26 cellular contexts compared by ENCODE assay signal in genomic region chr2:15747698-15748471, GRCh38.
DNase-seq lines count a peak whose midpoint lies in the region; ATAC-seq and TF ChIP-seq lines count a peak whose summit lies in the region.
"Had no signal": no experiment of that assay in that cellular context is flagged by ENCODE, and none has a peak within 500 bp of the region (broad histone marks: within the 10 kb centered on the region; RNA-seq: fewer than 3 reads in every experiment).

No MANE protein-coding gene starts in this region.

- H2AFZ ChIP-seq in H9 (ENCODE audit: low read length) (no peak overlapping the region), neuronal stem cell (ENCODE audit: low read length) (peak overlapping the region; percentile 66)

- H2AK5ac ChIP-seq in H9 (ENCODE audit: insufficient read length, low read length) (no peak overlapping the region), neuronal stem cell (ENCODE audit: low read depth, low read length) (peak overlapping the region; percentile 26)

- no peaks in the 10 kb centered on the region for H3K23me2 ChIP-seq in H9 (ENCODE audit: insufficient read length, low read depth, low read length, poor library complexity, severe bottlenecking)

- no peaks in the 10 kb centered on the region for H3K79me2 ChIP-seq in H9 (ENCODE audit: insufficient read depth, low read length)

- H3K23ac ChIP-seq in H9 (ENCODE audit: insufficient read length, low read depth, low read length) (no peak overlapping the region), neuronal stem cell (ENCODE audit: low read depth, low read length, poor library complexity) (no peak overlapping the region)

- H2BK120ac ChIP-seq in H9 (ENCODE audit: low read depth, low read length, poor library complexity, severe bottlenecking), result no peak overlapping the region
- peak overlapping the region; percentile 51 for H2BK120ac ChIP-seq in neuronal stem cell (ENCODE audit: low read depth, low read length)

- no peak overlapping the region for H3T11ph ChIP-seq in H9 (ENCODE audit: low read length)

- H3K9me3 ChIP-seq in H9 (ENCODE audit: control insufficient read depth, low read depth, low read length) (no peaks in the 10 kb centered on the region), iPS-20b (ENCODE audit: insufficient read depth, low read depth, low read length) (no peaks in the 10 kb centered on the region), neuronal stem cell (replicated peaks in 1 of 2; ENCODE audit: control insufficient read depth in 2 of 2, insufficient read depth in 1 of 2, low read depth in 1 of 2, low read length in 2 of 2) (no peaks in the 10 kb centered on the region)
- H3K9me3 ChIP-seq: ascending aorta, BE2C, spleen, suprapubic skin, vagina had no signal

- H3K4me3 Mint-ChIP-seq in H9, result no peak overlapping the region; a peak in 1 of 5 replicates
- H3K4me3 Mint-ChIP-seq: activated T-helper 17 cell treated with anti-CD3 and anti-CD28 coated beads, Interleukin-2, amount 50 U/mL, for 72 hours; HFFc6; stimulated activated memory B cell treated with anti-CD40 and anti-IgM and Interleukin-4, amounts not matched to agents 10 μg/mL and 1 μg/mL and 100 μg/mL, for 72 hours had no signal

- intact Hi-C loops in posterior vena cava (cut with DNase I), result no loop called here

- H3K27me3 ChIP-seq in H9 (ENCODE audit: insufficient read depth, low read length), result no peaks in the 10 kb centered on the region
- H3K27me3 ChIP-seq in iPS-20b (ENCODE audit: insufficient read depth, low read length), result no peaks in the 10 kb centered on the region
- H3K27me3 ChIP-seq in neuronal stem cell (ENCODE audit: control insufficient read depth in 3 of 3, insufficient read depth in 3 of 3, low read depth in 1 of 3, low read length in 3 of 3), result peaks cover 0 to 4% (median 0%) of the 10 kb centered on the region in 3 experiments
- H3K27me3 ChIP-seq: ascending aorta, BE2C, vagina had no signal

- H2BK12ac ChIP-seq in H9 (ENCODE audit: insufficient read length, low read depth, low read length), result no peak overlapping the region
- H2BK12ac ChIP-seq in neuronal stem cell (ENCODE audit: low read length), result no peak overlapping the region

- H3K4me2 ChIP-seq in H9 (ENCODE audit: insufficient read depth, insufficient read length, low read length) (no peak overlapping the region), neuronal stem cell (ENCODE audit: insufficient read depth, low read length, poor library complexity, severe bottlenecking) (peak overlapping the region; percentile 32)

- no CpG with 5 or more reads among the region's 15 CpGs for WGBS in H9 (ENCODE audit: extremely low coverage, insufficient read length, low lambda C conversion rate)
- WGBS in neuronal stem cell (ENCODE audit: extremely low coverage in 2 of 2, insufficient read length in 2 of 2, insufficient replicate concordance in 1 of 2), 2 donors, result no CpG with 5 or more reads among the region's 15 CpGs

- H4K5ac ChIP-seq in H9 (ENCODE audit: insufficient read length, low read depth, low read length), result no peak overlapping the region

- H3K27ac Mint-ChIP-seq in H9, result peak overlapping the region; percentile 86 to 97 (median 96)
- H3K27ac Mint-ChIP-seq: activated naive CD4-positive, alpha-beta T cell treated with anti-CD3 and anti-CD28 coated beads, Interleukin-2, amount 50 U/mL, for 72 hours; activated T-helper 17 cell treated with anti-CD3 and anti-CD28 coated beads, Interleukin-2, amount 50 U/mL, for 72 hours; HFFc6; stimulated activated memory B cell treated with anti-CD40 and anti-IgM and Interleukin-4, amounts not matched to agents 10 μg/mL and 1 μg/mL and 100 μg/mL, for 72 hours had no signal

- H3K18ac ChIP-seq in H9 (ENCODE audit: insufficient read length, low read depth, low read length) (peak overlapping the region; percentile 43), neuronal stem cell (ENCODE audit: low read length) (peak overlapping the region; percentile 93)

- H3K4me3 ChIP-seq in iPS-20b (ENCODE audit: low read length) (no peak overlapping the region), neuronal stem cell (ENCODE audit: low read length in 2 of 2) (no peak overlapping the region)
- H3K4me3 ChIP-seq: ascending aorta, spleen, suprapubic skin, vagina had no signal

- no peaks in the 10 kb centered on the region for H3K79me1 ChIP-seq in H9 (ENCODE audit: insufficient read depth, low read depth, low read length, poor library complexity, severe bottlenecking)
- H3K79me1 ChIP-seq in neuronal stem cell (ENCODE audit: low read depth, low read length), result no peaks in the 10 kb centered on the region

- no peak overlapping the region for H2BK5ac ChIP-seq in H9 (ENCODE audit: insufficient read length, low read length)
- peak overlapping the region; percentile 2 for H2BK5ac ChIP-seq in neuronal stem cell (ENCODE audit: low read length)

- no peak for ATAC-seq in HG03469 (IDR thresholded peaks at IDR 0.05; ENCODE audit: unreplicated experiment)
- ATAC-seq: activated naive CD4-positive, alpha-beta T cell treated with anti-CD3 and anti-CD28 coated beads, Interleukin-2, amount 50 U/mL, for 72 hours; activated T-helper 17 cell treated with anti-CD3 and anti-CD28 coated beads, Interleukin-2, amount 50 U/mL, for 72 hours; stimulated activated memory B cell treated with anti-CD40 and anti-IgM and Interleukin-4, amounts not matched to agents 10 μg/mL and 1 μg/mL and 100 μg/mL, for 72 hours had no signal

- H2BK20ac ChIP-seq in H9 (ENCODE audit: low read depth, low read length, poor library complexity, severe bottlenecking), result no peak overlapping the region

- H4K20me1 ChIP-seq in H9 (ENCODE audit: control insufficient read depth, insufficient read depth, insufficient read length), result no peaks in the 10 kb centered on the region

- no peak overlapping the region for H3K56ac ChIP-seq in H9 (ENCODE audit: insufficient read length, low read depth, low read length)

- H4K91ac ChIP-seq in H9 (ENCODE audit: insufficient read length, low read depth, low read length) (no peak overlapping the region), neuronal stem cell (ENCODE audit: low read depth, low read length, poor library complexity) (peak overlapping the region; percentile 6)

- no peak for TF ChIP-seq CTCF in H9 (conservative IDR thresholded peaks at IDR 0.05)

- no peaks in the 10 kb centered on the region; the same call in 1 of the 2 replicates for H3K27me3 Mint-ChIP-seq in H9 (ENCODE audit: low read depth)

- H4K8ac ChIP-seq in H9 (replicated peaks; ENCODE audit: insufficient read length, low read depth, low read length) (no peak overlapping the region), neuronal stem cell (ENCODE audit: low read depth, low read length) (peak overlapping the region; percentile 67)

- DNase-seq in H9, result peak; percentile 84
- DNase-seq in amniotic epithelial cell (ENCODE audit: low read depth), result peak; percentile 33
- peak; percentile 80 for DNase-seq in neuronal stem cell (ENCODE audit: low spot score)
- no peak for DNase-seq in NCI-H128 (lab: John Stamatoyannopoulos, UW; ENCODE audit: unreplicated experiment)
- no peak for DNase-seq in T-helper 1 cell
- no peak for DNase-seq in posterior vena cava (ENCODE audit: low spot score)
- DNase-seq: activated CD4-positive, alpha-beta T cell treated with anti-CD3 and anti-CD28 coated beads, Interleukin-2, amount 50 U/mL, for 4 hours; activated CD4-positive, CD25-positive, alpha-beta regulatory T cell; activated CD8-positive, alpha-beta memory T cell treated with anti-CD3 and anti-CD28 coated beads, Interleukin-2, amount 50 U/mL, for 4 hours; effector CD4-positive, alpha-beta T cell; GDM1; HFFc6; MV-4-11; NCI-H1930; nucleus accumbens; spleen; T1000 had no signal

- H3K14ac ChIP-seq in H9 (ENCODE audit: insufficient read depth, low read length), result 0 out of 2 replicates have a peak overlapping the region, but pooled peaks have one; percentile 17
- H3K14ac ChIP-seq in neuronal stem cell (ENCODE audit: low read length), result no peak overlapping the region

- H3K36me3 Mint-ChIP-seq in H9 (ENCODE audit: insufficient read depth in 1 of 3, low read depth in 3 of 3), result no peaks in the 10 kb centered on the region
- H3K36me3 Mint-ChIP-seq: activated naive CD4-positive, alpha-beta T cell treated with anti-CD3 and anti-CD28 coated beads, Interleukin-2, amount 50 U/mL, for 72 hours; stimulated activated memory B cell treated with anti-CD40 and anti-IgM and Interleukin-4, amounts not matched to agents 10 μg/mL and 1 μg/mL and 100 μg/mL, for 72 hours had no signal

- H3K36me3 ChIP-seq in iPS-20b (ENCODE audit: insufficient read depth, low read depth, low read length) (no peaks in the 10 kb centered on the region), neuronal stem cell (replicated peaks in 1 of 2; ENCODE audit: control insufficient read depth in 2 of 2, insufficient read depth in 2 of 2, low read length in 2 of 2) (no peaks in the 10 kb centered on the region)
- H3K36me3 ChIP-seq: ascending aorta, BE2C, spleen, suprapubic skin, vagina had no signal

- H3K4me1 ChIP-seq in H9 (ENCODE audit: insufficient read depth, low read length) (peaks cover 6% of the 10 kb centered on the region; the same call in 1 of the 2 replicates), iPS-20b (ENCODE audit: insufficient read depth, low read length) (peaks cover 14% of the 10 kb centered on the region), neuronal stem cell (ENCODE audit: control insufficient read depth in 2 of 2, insufficient read depth in 1 of 2, low read depth in 1 of 2, low read length in 2 of 2) (peaks cover 3 to 16% of the 10 kb centered on the region in 2 donors)
- H3K4me1 ChIP-seq: BE2C, vagina had no signal

- no peak overlapping the region for H3K27ac ChIP-seq in H9 (ENCODE audit: insufficient read length, low read depth, low read length)
- H3K27ac ChIP-seq in iPS-20b (ENCODE audit: low read length), result peak overlapping the region; percentile 48
- H3K27ac ChIP-seq in neuronal stem cell (replicated peaks; ENCODE audit: low read length), result peak overlapping the region; percentile 92
- H3K27ac ChIP-seq: spleen, suprapubic skin, vagina had no signal

- H3K9me3 Mint-ChIP-seq in H9, result no peaks in the 10 kb centered on the region
- H3K9me3 Mint-ChIP-seq: activated naive CD4-positive, alpha-beta T cell treated with anti-CD3 and anti-CD28 coated beads, Interleukin-2, amount 50 U/mL, for 72 hours; activated T-helper 17 cell treated with anti-CD3 and anti-CD28 coated beads, Interleukin-2, amount 50 U/mL, for 72 hours; HFFc6; stimulated activated memory B cell treated with anti-CD40 and anti-IgM and Interleukin-4, amounts not matched to agents 10 μg/mL and 1 μg/mL and 100 μg/mL, for 72 hours had no signal

- H3K4ac ChIP-seq in H9 (ENCODE audit: low read depth, low read length) (no peak overlapping the region), neuronal stem cell (ENCODE audit: low read length) (no peak overlapping the region)

- H2BK15ac ChIP-seq in H9 (ENCODE audit: low read depth, low read length), result no peak overlapping the region
- H2BK15ac ChIP-seq in neuronal stem cell (ENCODE audit: low read length), result peak overlapping the region; percentile 52

- H3K9ac ChIP-seq in H9 (ENCODE audit: extremely low read depth, insufficient read length, low read length), result no peak overlapping the region
- H3K9ac ChIP-seq in iPS-20b (ENCODE audit: low read depth, low read length), result peak overlapping the region; percentile 60; the same call in 1 of the 2 replicates
- no peak overlapping the region for H3K9ac ChIP-seq in neuronal stem cell (ENCODE audit: low read depth, low read length, poor library complexity)

- H3K4me1 Mint-ChIP-seq in H9, result peaks cover 15 to 22% of the 10 kb centered on the region in 2 experiments
- H3K4me1 Mint-ChIP-seq: activated T-helper 17 cell treated with anti-CD3 and anti-CD28 coated beads, Interleukin-2, amount 50 U/mL, for 72 hours; stimulated activated memory B cell treated with anti-CD40 and anti-IgM and Interleukin-4, amounts not matched to agents 10 μg/mL and 1 μg/mL and 100 μg/mL, for 72 hours had no signal

Comparison
In these comparisons a context has a peak if more than half of its experiments do, and no peak if none do; other contexts are left out.
1. DNase-seq: peak in H9 (single experiment), amniotic epithelial cell (single experiment) and neuronal stem cell (single experiment); none in NCI-H128 (single experiment), T-helper 1 cell (0 of 5) and posterior vena cava (single experiment).